ENCODE assay signal across 26 cellular contexts in the genomic region with DNA sequence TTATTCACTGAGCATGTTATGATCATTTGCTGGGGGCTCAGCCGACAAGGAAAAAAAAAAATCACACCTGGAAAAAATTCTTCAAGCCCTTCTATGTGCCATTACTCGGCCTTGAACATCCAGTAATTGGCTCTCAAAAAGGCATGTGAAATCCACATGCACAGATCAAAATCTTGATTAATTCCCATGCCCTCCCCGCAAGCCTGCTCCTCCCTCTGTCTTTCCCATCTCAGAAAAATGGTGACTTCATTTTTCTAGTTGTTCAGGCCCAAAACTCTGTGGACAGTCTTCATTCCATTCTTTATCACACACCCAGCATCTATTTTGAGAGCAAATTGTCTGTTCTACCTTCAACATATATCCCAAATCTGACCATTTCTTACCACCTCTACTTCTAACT.
"Had no signal": no experiment of that assay in that cellular context is flagged by ENCODE, and none has a peak within 500 bp of the region (broad histone marks: within the 10 kb centered on the region; RNA-seq: fewer than 3 reads in every experiment).

No MANE protein-coding gene starts in this region.

- H3K36me3 ChIP-seq: colonic mucosa, esophagus muscularis mucosa, esophagus squamous epithelium, gastrocnemius medialis, gastroesophageal sphincter, heart left ventricle, heart right ventricle had no signal

- H3K27me3 ChIP-seq: colonic mucosa, esophagus muscularis mucosa, foreskin keratinocyte, gastrocnemius medialis, gastroesophageal sphincter, heart left ventricle, hepatocyte had no signal

- ATAC-seq: effector memory CD8-positive, alpha-beta T cell; esophagus mucosa; foreskin keratinocyte; gastrocnemius medialis; gastroesophageal sphincter; heart left ventricle; heart right ventricle had no signal

- H3K4me3 Mint-ChIP-seq: dendritic cell treated with granulocyte-macrophage colony-stimulating factor and Interleukin-4, amounts not matched to agents 40 ng/mL and 50 ng/mL, for 4 days; effector memory CD8-positive, alpha-beta T cell; endodermal cell had no signal

- H3K9me3 ChIP-seq: colonic mucosa, esophagus muscularis mucosa, esophagus squamous epithelium, gastrocnemius medialis, gastroesophageal sphincter, heart left ventricle, heart right ventricle had no signal

- H3K4me1 ChIP-seq: colonic mucosa, esophagus muscularis mucosa, esophagus squamous epithelium, gastrocnemius medialis, heart left ventricle, heart right ventricle had no signal

- H2AFZ ChIP-seq: hepatocyte had no signal

- H3K9me3 Mint-ChIP-seq: dendritic cell treated with granulocyte-macrophage colony-stimulating factor and Interleukin-4, amounts not matched to agents 40 ng/mL and 50 ng/mL, for 4 days; effector memory CD8-positive, alpha-beta T cell had no signal

- DNase-seq: colonic mucosa; cortex of kidney; dermis blood vessel endothelial cell; dorsolateral prefrontal cortex; effector CD4-positive, alpha-beta T cell; effector CD8-positive, alpha-beta T cell; effector memory CD4-positive, alpha-beta T cell; effector memory CD8-positive, alpha-beta T cell; endodermal cell; erythroblast; esophagus squamous epithelium; foreskin fibroblast; foreskin keratinocyte; foreskin melanocyte; gastrocnemius medialis; glutamatergic neuron; head of caudate nucleus; heart left ventricle; heart right ventricle had no signal

- H3K4me2 ChIP-seq: hepatocyte had no signal

- H3K79me2 ChIP-seq: hepatocyte had no signal

- H3K27ac ChIP-seq: colonic mucosa, coronary artery, dorsolateral prefrontal cortex, epithelial cell of prostate, esophagus muscularis mucosa, esophagus squamous epithelium, foreskin keratinocyte, gastrocnemius medialis, gastroesophageal sphincter, heart left ventricle, heart right ventricle, hepatocyte had no signal

- H3K27ac Mint-ChIP-seq: dendritic cell treated with granulocyte-macrophage colony-stimulating factor and Interleukin-4, amounts not matched to agents 40 ng/mL and 50 ng/mL, for 4 days; effector memory CD8-positive, alpha-beta T cell; endodermal cell had no signal

- H3K4me3 ChIP-seq: colonic mucosa, coronary artery, dorsolateral prefrontal cortex, esophagus muscularis mucosa, esophagus squamous epithelium, gastrocnemius medialis, gastroesophageal sphincter, heart left ventricle, heart right ventricle, hepatocyte had no signal
